ENCODE assay signal across 13 cellular contexts in the genomic region with DNA sequence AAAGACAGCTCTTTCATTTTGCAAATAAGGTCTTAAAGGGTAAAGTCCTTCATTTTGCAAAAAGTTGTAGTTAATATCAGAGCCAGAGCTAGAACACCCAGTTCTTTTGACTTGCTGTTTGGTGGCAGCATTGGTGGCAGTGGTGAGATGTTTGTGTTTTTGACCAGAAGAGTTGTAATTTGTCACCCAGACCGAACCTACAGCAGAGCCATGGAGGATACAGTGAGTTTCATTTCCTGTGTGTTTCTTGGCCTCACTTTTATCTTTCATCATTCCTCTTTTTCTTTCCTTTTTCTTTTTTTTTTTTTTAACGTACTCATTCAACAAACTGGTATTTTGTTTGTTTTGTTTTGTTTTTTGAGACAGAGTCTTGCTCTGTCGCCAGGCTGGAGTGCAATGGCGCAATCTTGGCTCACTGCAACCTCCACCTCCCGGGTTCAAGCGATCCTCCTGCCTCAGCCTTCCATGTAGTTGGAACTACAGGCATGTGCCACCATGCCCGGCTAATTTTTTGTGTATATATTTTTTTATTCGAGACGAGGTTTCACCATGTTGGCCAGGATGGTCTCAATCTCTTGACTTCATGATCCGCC.
DNase-seq lines count a peak whose midpoint lies in the region; ATAC-seq and TF ChIP-seq lines count a peak whose summit lies in the region.
"Had no signal": no experiment of that assay in that cellular context is flagged by ENCODE, and none has a peak within 500 bp of the region (broad histone marks: within the 10 kb centered on the region; RNA-seq: fewer than 3 reads in every experiment).

No MANE protein-coding gene starts in this region.

- ATAC-seq in activated T-cell treated with anti-CD3 and anti-CD28 coated beads, Interleukin-2, amount 50 U/mL, for 72 hours (replicated peaks in 1 of 2) = peak in 1 of 2 donors; percentile 19
- ATAC-seq in HG02840 (IDR thresholded peaks at IDR 0.05; ENCODE audit: low FRiP score, unreplicated experiment) (no peak), HG02610 (IDR thresholded peaks at IDR 0.05; ENCODE audit: unreplicated experiment) (no peak)

- TF ChIP-seq CTCF in fibroblast of the aortic adventitia (IDR thresholded peaks at IDR 0.05; ENCODE audit: insufficient read depth, low read length) = no peak
- TF ChIP-seq CTCF in tibial artery (IDR thresholded peaks at IDR 0.05) = no peak

- H3K4me3 ChIP-seq in SJSA1 (no peak overlapping the region), fibroblast of the aortic adventitia (ENCODE audit: low read depth, low read length) (peak overlapping the region; percentile 49), tibial artery (peak overlapping the region in 1 of 2 donors; percentile 5)
- H3K4me3 ChIP-seq: neural progenitor cell, skin epidermis had no signal

- peaks cover 64% of the 10 kb centered on the region for H3K4me1 Mint-ChIP-seq in activated T-cell treated with anti-CD3 and anti-CD28 coated beads, Interleukin-2, amount 50 U/mL, for 72 hours (ENCODE audit: low read depth)

- intact Hi-C loops in tibial artery (cut with DNase I; ENCODE audit: low total_unique reads) = no loop called here

- no peaks in the 10 kb centered on the region for H3K9me3 Mint-ChIP-seq in activated T-cell treated with anti-CD3 and anti-CD28 coated beads, Interleukin-2, amount 50 U/mL, for 72 hours
- H3K9me3 Mint-ChIP-seq: memory B cell had no signal

- no peak for DNase-seq in activated T-cell treated with anti-CD3 and anti-CD28 coated beads, Interleukin-2, amount 50 U/mL, for 72 hours
- no peak for DNase-seq in activated T-cell treated with anti-CD3 and anti-CD28 coated beads, Interleukin-2, amount 50 U/mL, for 1 hour
- peak in 1 of 2 experiments; percentile 50 for DNase-seq in SJSA1 (ENCODE audit: low read depth in 1 of 2, low spot score in 2 of 2)
- peak; percentile 83 for DNase-seq in fibroblast of the aortic adventitia (ENCODE audit: low read depth)
- no peak for DNase-seq in tibial artery
- DNase-seq in NCI-H526 treated with DMSO at 0.1 percent for 48 hours (lab: John Stamatoyannopoulos, UW) = no peak
- DNase-seq: Calu3, NCI-H2171 had no signal

- H3K36me3 Mint-ChIP-seq in activated T-cell treated with anti-CD3 and anti-CD28 coated beads, Interleukin-2, amount 50 U/mL, for 72 hours (ENCODE audit: insufficient read depth in 2 of 2) = peaks cover 11 to 20% of the 10 kb centered on the region in 2 donors

- H3K9me3 ChIP-seq in SJSA1 (replicated peaks) (no peaks in the 10 kb centered on the region), tibial artery (no peaks in the 10 kb centered on the region)

- no peaks in the 10 kb centered on the region for H3K27me3 Mint-ChIP-seq in activated T-cell treated with anti-CD3 and anti-CD28 coated beads, Interleukin-2, amount 50 U/mL, for 72 hours (ENCODE audit: low read depth)
- H3K27me3 Mint-ChIP-seq: memory B cell had no signal

- peak overlapping the region; percentile 32 for H3K27ac ChIP-seq in SJSA1
- H3K27ac ChIP-seq in tibial artery = peak overlapping the region; percentile 72 to 79
- H3K27ac ChIP-seq: neural progenitor cell had no signal

- H3K4me1 ChIP-seq in SJSA1 (replicated peaks) (peaks cover 20% of the 10 kb centered on the region), tibial artery (peaks cover 0 to 90% (median 68%) of the 10 kb centered on the region in 4 donors)

- no peaks in the 10 kb centered on the region for H3K27me3 ChIP-seq in SJSA1 (replicated peaks)
- H3K27me3 ChIP-seq in tibial artery = no peaks in the 10 kb centered on the region
- H3K27me3 ChIP-seq: neural progenitor cell had no signal

- H3K4me3 Mint-ChIP-seq in activated T-cell treated with anti-CD3 and anti-CD28 coated beads, Interleukin-2, amount 50 U/mL, for 72 hours = no peak overlapping the region
- H3K4me3 Mint-ChIP-seq: memory B cell, neural progenitor cell had no signal

- H3K27ac Mint-ChIP-seq in activated T-cell treated with anti-CD3 and anti-CD28 coated beads, Interleukin-2, amount 50 U/mL, for 72 hours = peak overlapping the region; percentile 55
- H3K27ac Mint-ChIP-seq: memory B cell, neural progenitor cell had no signal

- H3K36me3 ChIP-seq in SJSA1 = peaks cover 27% of the 10 kb centered on the region
- peaks cover 9 to 18% (median 12%) of the 10 kb centered on the region in 3 donors for H3K36me3 ChIP-seq in tibial artery
